ENCODE assay signal across 23 cellular contexts in genomic region chr9:114451707-114452031, GRCh38. TPM values are rescaled to one million over a fixed set of nuclear protein-coding genes. Genes with fewer than 3 reads are reported as not detected.
A peak's percentile ranks its signal among the peaks of the same experiment; 100 is the strongest.
DNase-seq lines count a peak whose midpoint lies in the region; ATAC-seq and TF ChIP-seq lines count a peak whose summit lies in the region.
"Had no signal": no experiment of that assay in that cellular context is flagged by ENCODE, and none has a peak within 500 bp of the region (broad histone marks: within the 10 kb centered on the region; RNA-seq: fewer than 3 reads in every experiment).

No MANE protein-coding gene starts in this region.

- H3K36me3 ChIP-seq in BLaER1 treated with 17β-estradiol and CSF1 and Interleukin-3, amounts not matched to agents 10 nM and 100 nM, result no peaks in the 10 kb centered on the region
- H3K36me3 ChIP-seq in CD8-positive, alpha-beta memory T cell (ENCODE audit: insufficient read depth, low read length), result no peaks in the 10 kb centered on the region
- H3K36me3 ChIP-seq in heart right ventricle, result no peaks in the 10 kb centered on the region
- H3K36me3 ChIP-seq: suprapubic skin, upper lobe of left lung had no signal

- H3K4me2 ChIP-seq in BLaER1 treated with 17β-estradiol and CSF1 and Interleukin-3, amounts not matched to agents 10 nM and 100 nM, result peak overlapping the region in 10 of 11 experiments; percentile 17 to 88 (median 77); a peak in 19 of 22 replicates

- POLR2A ChIA-PET in CD8-positive, alpha-beta memory T cell (lab: Charles Lee), result interaction anchor here (0.6 kb wide), 1 partner anchor 33 kb away, joined by 3 read pairs; no protein-coding TSS in a partner anchor
- POLR2A ChIA-PET in T-cell (lab: Charles Lee), result no interaction called here

- peaks cover 15 to 41% (median 39%) of the 10 kb centered on the region in 10 experiments for H3K4me1 ChIP-seq in BLaER1 treated with 17β-estradiol and CSF1 and Interleukin-3, amounts not matched to agents 10 nM and 100 nM
- peaks cover 25% of the 10 kb centered on the region for H3K4me1 ChIP-seq in CD8-positive, alpha-beta memory T cell (ENCODE audit: insufficient read depth, low read length)
- H3K4me1 ChIP-seq in heart right ventricle, result peaks cover 0 to 8% (median 0%) of the 10 kb centered on the region in 9 donors
- H3K4me1 ChIP-seq: psoas muscle had no signal

- no peaks in the 10 kb centered on the region for H3K9me3 Mint-ChIP-seq in CD8-positive, alpha-beta memory T cell
- H3K9me3 Mint-ChIP-seq in T-cell (peaks cover 3 to 14% (median 4%) of the 10 kb centered on the region in 3 donors), naive B cell (peaks cover 0 to 14% (median 9%) of the 10 kb centered on the region in 7 donors), progenitor cell of endocrine pancreas (ENCODE audit: low read depth) (peaks cover 16% of the 10 kb centered on the region)
- H3K9me3 Mint-ChIP-seq: dendritic cell treated with granulocyte-macrophage colony-stimulating factor and Interleukin-4, amounts not matched to agents 40 ng/mL and 50 ng/mL, for 4 days had no signal

- H3K4me1 Mint-ChIP-seq in CD8-positive, alpha-beta memory T cell, result peaks cover 26 to 50% (median 34%) of the 10 kb centered on the region in 3 donors
- H3K4me1 Mint-ChIP-seq in T-cell (peaks cover 26 to 29% (median 26%) of the 10 kb centered on the region in 3 donors), naive B cell (peaks cover 57 to 79% (median 70%) of the 10 kb centered on the region in 3 donors), progenitor cell of endocrine pancreas (ENCODE audit: low read depth) (no peaks in the 10 kb centered on the region)

- intact Hi-C loops in heart right ventricle (cut with DNase I), result no loop called here

- H3K27me3 ChIP-seq in BLaER1 treated with 17β-estradiol and CSF1 and Interleukin-3, amounts not matched to agents 10 nM and 100 nM, result 0 out of 22 replicates have a peak, but pooled peaks cover 0 to 4% (median 0%) of the 10 kb centered on the region in 11 experiments
- no peaks in the 10 kb centered on the region for H3K27me3 ChIP-seq in CD8-positive, alpha-beta memory T cell (ENCODE audit: insufficient read depth, low read length, poor library complexity, severe bottlenecking)
- H3K27me3 ChIP-seq in heart right ventricle, result peaks cover 0 to 21% (median 0%) of the 10 kb centered on the region in 7 donors
- H3K27me3 ChIP-seq: suprapubic skin, upper lobe of left lung had no signal

- DNase-seq in CD8-positive, alpha-beta memory T cell, result no peak
- DNase-seq in T-cell (no peak), naive B cell (no peak), heart right ventricle (no peak), NCI-H146 treated with DMSO at 0.1 percent for 48 hours (lab: John Stamatoyannopoulos, UW; ENCODE audit: unreplicated experiment) (no peak), progenitor cell of endocrine pancreas (ENCODE audit: low spot score, unreplicated experiment) (no peak), hepatic stellate cell (ENCODE audit: low spot score) (no peak)
- DNase-seq: activated CD8-positive, alpha-beta memory T cell treated with anti-CD3 and anti-CD28 coated beads for 24 hours; activated gamma-delta T cell treated with Interleukin-2 at 50 U/mL for 16 hours; DND-41; erythroblast; glutamatergic neuron; H7; NCI-H1694; psoas muscle; SIG-M5; T-helper 9 cell had no signal

- H3K36me3 Mint-ChIP-seq in CD8-positive, alpha-beta memory T cell, result peaks cover 0 to 5% (median 4%) of the 10 kb centered on the region in 3 donors
- H3K36me3 Mint-ChIP-seq in T-cell (peaks cover 11% of the 10 kb centered on the region), naive B cell (no peaks in the 10 kb centered on the region), progenitor cell of endocrine pancreas (ENCODE audit: insufficient read depth) (peaks cover 1% of the 10 kb centered on the region)

- peak overlapping the region in 3 of 7 donors; percentile 40 to 50 (median 46) for H3K4me3 Mint-ChIP-seq in CD8-positive, alpha-beta memory T cell
- H3K4me3 Mint-ChIP-seq in T-cell (peak overlapping the region in 1 of 3 donors; percentile 23), naive B cell (peak overlapping the region; percentile 14 to 86 (median 73)), progenitor cell of endocrine pancreas (ENCODE audit: low read depth) (no peak overlapping the region)
- H3K4me3 Mint-ChIP-seq: dendritic cell treated with granulocyte-macrophage colony-stimulating factor and Interleukin-4, amounts not matched to agents 40 ng/mL and 50 ng/mL, for 4 days had no signal

- CTCF ChIA-PET in CD8-positive, alpha-beta memory T cell (lab: Charles Lee), result interaction anchor here (1.7 to 2.5 kb wide), 4 partner anchors 15 to 56 kb away, joined by 4 to 13 read pairs (median 6); no protein-coding TSS in a partner anchor
- CTCF ChIA-PET in T-cell (lab: Charles Lee), result interaction anchor here in 1 of 2 donors (1.0 kb wide), 1 partner anchor 187 kb away, joined by 4 read pairs; no protein-coding TSS in a partner anchor

- peak overlapping the region in 7 of 8 donors; percentile 44 to 87 (median 70) for H3K27ac Mint-ChIP-seq in CD8-positive, alpha-beta memory T cell
- peak overlapping the region; percentile 43 to 64 for H3K27ac Mint-ChIP-seq in T-cell
- peak overlapping the region; percentile 96 to 99 (median 98) for H3K27ac Mint-ChIP-seq in naive B cell
- no peak overlapping the region for H3K27ac Mint-ChIP-seq in progenitor cell of endocrine pancreas
- H3K27ac Mint-ChIP-seq: dendritic cell treated with granulocyte-macrophage colony-stimulating factor and Interleukin-4, amounts not matched to agents 40 ng/mL and 50 ng/mL, for 4 days had no signal

- peak overlapping the region in 3 of 11 experiments; percentile 70 to 73 (median 71); a peak in 4 of 22 replicates for H3K27ac ChIP-seq in BLaER1 treated with 17β-estradiol and CSF1 and Interleukin-3, amounts not matched to agents 10 nM and 100 nM
- no peak overlapping the region for H3K27ac ChIP-seq in CD8-positive, alpha-beta memory T cell (ENCODE audit: low read depth, low read length)
- H3K27ac ChIP-seq in heart right ventricle, result no peak overlapping the region
- H3K27ac ChIP-seq: psoas muscle, suprapubic skin, upper lobe of left lung had no signal

- whole genome bisulfite sequencing in heart right ventricle, 2 donors, result 96 to 100% methylated on average over 1 of the region's 1 CpG

- peak overlapping the region in 2 of 11 experiments; percentile 21 to 26; a peak in 1 of 22 replicates for H3K9ac ChIP-seq in BLaER1 treated with 17β-estradiol and CSF1 and Interleukin-3, amounts not matched to agents 10 nM and 100 nM

- no peak for ATAC-seq in T-cell (replicated peaks in 1 of 4)
- no peak for ATAC-seq in naive B cell (ENCODE audit: low read depth in 2 of 2)
- no peak for ATAC-seq in heart right ventricle
- ATAC-seq: left lobe of liver, psoas muscle, sciatic nerve had no signal

- peaks cover 0 to 6% (median 0%) of the 10 kb centered on the region in 11 experiments; a peak in 2 of 22 replicates for H3K9me3 ChIP-seq in BLaER1 treated with 17β-estradiol and CSF1 and Interleukin-3, amounts not matched to agents 10 nM and 100 nM (replicated peaks in 1 of 11)
- H3K9me3 ChIP-seq in CD8-positive, alpha-beta memory T cell (ENCODE audit: low read length), result no peaks in the 10 kb centered on the region
- H3K9me3 ChIP-seq in heart right ventricle, result peaks cover 0 to 13% (median 0%) of the 10 kb centered on the region in 11 donors
- H3K9me3 ChIP-seq: psoas muscle, suprapubic skin, upper lobe of left lung had no signal

- TF ChIP-seq CTCF in heart right ventricle (IDR thresholded peaks at IDR 0.05), result no peak
- no peak for TF ChIP-seq CTCF in progenitor cell of endocrine pancreas (IDR thresholded peaks at IDR 0.05; ENCODE audit: unreplicated experiment)

- peaks cover 4 to 7% of the 10 kb centered on the region in 2 donors for H3K27me3 Mint-ChIP-seq in CD8-positive, alpha-beta memory T cell
- H3K27me3 Mint-ChIP-seq in T-cell (no peaks in the 10 kb centered on the region), naive B cell (no peaks in the 10 kb centered on the region), progenitor cell of endocrine pancreas (no peaks in the 10 kb centered on the region)
- H3K27me3 Mint-ChIP-seq: dendritic cell treated with granulocyte-macrophage colony-stimulating factor and Interleukin-4, amounts not matched to agents 40 ng/mL and 50 ng/mL, for 4 days had no signal

- H4K20me1 ChIP-seq in BLaER1 treated with 17β-estradiol and CSF1 and Interleukin-3, amounts not matched to agents 10 nM and 100 nM, result peaks cover 0 to 5% (median 0%) of the 10 kb centered on the region in 11 experiments; a peak in 1 of 22 replicates

- H3K4me3 ChIP-seq in BLaER1 treated with 17β-estradiol and CSF1 and Interleukin-3, amounts not matched to agents 10 nM and 100 nM, result no peak overlapping the region
- no peak overlapping the region for H3K4me3 ChIP-seq in CD8-positive, alpha-beta memory T cell (ENCODE audit: low read length)
- H3K4me3 ChIP-seq in heart right ventricle, result no peak overlapping the region
- H3K4me3 ChIP-seq: psoas muscle, suprapubic skin, upper lobe of left lung had no signal

RNA-seq across cellular contexts. Expression of gene WHRN, which starts 53.6 kb away (rescaled TPM):
- 1 to 10 TPM; 8.6 to 9.0 TPM for total RNA-seq in CD8-positive, alpha-beta memory T cell
- polyA plus RNA-seq in CD8-positive, alpha-beta memory T cell, result 5.5 TPM
- total RNA-seq in T-cell, result 10 to 100 TPM; 11.4 to 46.0 (median 13.0) TPM
- 1 to 10 TPM in 2 of 6 donors, under 1 TPM in 4; 0.27 to 2.0 (median 0.95) TPM for polyA plus RNA-seq in naive B cell (ENCODE audit: low read depth in 6 of 6)
- 1 to 10 TPM in 1 of 10 donors, under 1 TPM in 8, not detected in 1; 0.13 to 1.3 (median 0.51) TPM for total RNA-seq in heart right ventricle
- under 1 TPM; 0.58 to 0.59 TPM for polyA plus RNA-seq in heart right ventricle
- total RNA-seq in progenitor cell of endocrine pancreas, result 11.2 and 11.9 TPM in 2 replicates
